37 cellular contexts compared by ENCODE assay signal in the genomic region with DNA sequence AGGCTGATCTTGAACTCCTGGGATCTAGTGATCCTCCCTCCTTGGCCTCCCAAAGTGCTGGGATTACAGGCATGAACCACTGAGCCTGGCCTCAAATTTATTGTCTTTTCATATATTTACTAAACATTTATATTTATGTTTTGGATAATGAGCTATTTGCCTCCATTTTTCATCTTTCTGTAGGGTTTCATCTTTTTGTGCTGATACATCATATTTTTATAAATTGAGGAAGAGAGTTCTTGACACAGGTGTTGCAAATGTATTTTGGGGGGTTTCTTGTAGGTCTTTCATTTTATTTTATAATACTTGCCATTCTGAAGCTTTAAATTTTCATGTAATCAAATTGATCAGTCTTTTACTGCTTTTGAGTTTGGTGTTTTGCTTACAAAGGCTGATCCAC.
"Had no signal": no experiment of that assay in that cellular context is flagged by ENCODE, and none has a peak within 500 bp of the region (broad histone marks: within the 10 kb centered on the region; RNA-seq: fewer than 3 reads in every experiment).

No MANE protein-coding gene starts in this region.

- DNase-seq: activated B cell treated with CpG ODN at 0.5 μM for 24 hours; activated CD4-positive, alpha-beta memory T cell treated with anti-CD3 and anti-CD28 coated beads for 36 hours; activated CD4-positive, alpha-beta T cell treated with anti-CD3 and anti-CD28 coated beads for 4 hours; activated CD4-positive, alpha-beta T cell treated with anti-CD3 and anti-CD28 coated beads, Interleukin-2, amount 10 ng/mL, durations not matched to agents 24 days and 14 days; activated CD4-positive, alpha-beta T cell treated with anti-CD3 and anti-CD28 coated beads, Interleukin-2, amount 50 U/mL, for 1 hour; activated CD4-positive, alpha-beta T cell treated with anti-CD3 and anti-CD28 coated beads, Interleukin-2, amount 50 U/mL, for 4 hours; activated CD4-positive, CD25-positive, alpha-beta regulatory T cell treated with anti-CD3 and anti-CD28 coated beads, Interleukin-2, amount 50 U/mL, for 72 hours; activated CD8-positive, alpha-beta memory T cell treated with anti-CD3 and anti-CD28 coated beads, Interleukin-2, amount 50 U/mL, for 4 hours; activated CD8-positive, alpha-beta T cell treated with anti-CD3 and anti-CD28 coated beads for 36 hours; activated effector memory CD4-positive, alpha-beta T cell treated with anti-CD3 and anti-CD28 coated beads, Interleukin-2, amount 50 U/mL, for 16 hours; activated gamma-delta T cell treated with Interleukin-2 at 50 U/mL for 16 hours; activated naive CD4-positive, alpha-beta T cell; activated naive CD4-positive, alpha-beta T cell treated with anti-CD3 and anti-CD28 coated beads for 36 hours; activated naive CD4-positive, alpha-beta T cell treated with anti-CD3 and anti-CD28 coated beads, Interleukin-2, amount 50 U/mL, for 16 hours; activated naive CD8-positive, alpha-beta T cell treated with anti-CD3 and anti-CD28 coated beads, Interleukin-2, amount 10 ng/mL, durations not matched to agents 7 days and 5 days; activated T-cell treated with anti-CD3 and anti-CD28 coated beads for 4 hours; activated T-cell treated with anti-CD3 and anti-CD28 coated beads, Interleukin-2, amount 50 U/mL, for 1 hour; activated T-cell treated with anti-CD3 and anti-CD28 coated beads, Interleukin-2, amount 50 U/mL, for 4 hours; activated T-cell treated with anti-CD3 and anti-CD28 coated beads, Interleukin-2, amount 50 U/mL, for 72 hours; adrenal gland; amniotic stem cell; aorta; body of pancreas; brain microvascular endothelial cell; central memory CD4-positive, alpha-beta T cell; T-helper 2 cell; T-helper 9 cell had no signal

- H3K27me3 ChIP-seq: adrenal gland, body of pancreas, brain microvascular endothelial cell, breast epithelium had no signal

- H3K4me1 ChIP-seq: adrenal gland, body of pancreas, breast epithelium had no signal

- H3K9me3 ChIP-seq: adrenal gland, body of pancreas, breast epithelium had no signal

- ATAC-seq: activated CD8-positive, alpha-beta T cell treated with anti-CD3 and anti-CD28 coated beads for 36 hours; activated naive CD4-positive, alpha-beta T cell treated with anti-CD3 and anti-CD28 coated beads, Interleukin-2, amount 50 U/mL, for 72 hours; activated T-cell treated with anti-CD3 and anti-CD28 coated beads, Interleukin-2, amount 50 U/mL, for 4 hours; activated T-cell treated with anti-CD3 and anti-CD28 coated beads, Interleukin-2, amount 50 U/mL, for 72 hours; activated T-helper 17 cell treated with anti-CD3 and anti-CD28 coated beads, Interleukin-2, amount 50 U/mL, for 72 hours; body of pancreas had no signal

- H3K27ac Mint-ChIP-seq: activated B cell treated with CpG ODN at 0.5 μM for 24 hours; activated CD4-positive, alpha-beta memory T cell treated with anti-CD3 and anti-CD28 coated beads for 36 hours; activated CD4-positive, alpha-beta T cell treated with anti-CD3 and anti-CD28 coated beads, Interleukin-2, amount 10 ng/mL, durations not matched to agents 24 days and 14 days; activated CD8-positive, alpha-beta T cell treated with anti-CD3 and anti-CD28 coated beads for 36 hours; activated naive CD4-positive, alpha-beta T cell treated with anti-CD3 and anti-CD28 coated beads for 36 hours; activated naive CD4-positive, alpha-beta T cell treated with anti-CD3 and anti-CD28 coated beads, Interleukin-2, amount 50 U/mL, for 72 hours; activated naive CD8-positive, alpha-beta T cell treated with anti-CD3 and anti-CD28 coated beads, Interleukin-2, amount 10 ng/mL, durations not matched to agents 7 days and 5 days; activated T-helper 1 cell treated with anti-CD3 and anti-CD28 coated beads, Interleukin-12 subunit alpha, Interleukin-12 subunit beta, Interleukin-2, Interleukin-4 antibody, amounts not matched to agents 30 ng/mL and 10 ng/mL and 1 ng/mL, durations not matched to agents 14 hours and 24 hours and 36 hours; activated T-helper 17 cell treated with anti-CD3 and anti-CD28 coated beads, Interleukin-2, amount 50 U/mL, for 72 hours; T-helper 1 cell treated with Interleukin-12 subunit alpha and Interleukin-12 subunit beta and Interleukin-4 antibody, amounts not matched to agents 30 μg/mL and 1 μg/mL, for 36 hours; T-helper 2 cell treated with Interferon-gamma antibody and Interleukin-4, amounts not matched to agents 5 μg/mL and 100 μg/mL, for 36 hours had no signal

- H3K4me3 Mint-ChIP-seq: activated B cell treated with CpG ODN at 0.5 μM for 24 hours; activated CD4-positive, alpha-beta memory T cell treated with anti-CD3 and anti-CD28 coated beads for 36 hours; activated CD4-positive, alpha-beta T cell treated with anti-CD3 and anti-CD28 coated beads, Interleukin-2, amount 10 ng/mL, durations not matched to agents 24 days and 14 days; activated CD8-positive, alpha-beta T cell treated with anti-CD3 and anti-CD28 coated beads for 36 hours; activated naive CD4-positive, alpha-beta T cell treated with anti-CD3 and anti-CD28 coated beads for 36 hours; activated naive CD8-positive, alpha-beta T cell treated with anti-CD3 and anti-CD28 coated beads, Interleukin-2, amount 10 ng/mL, durations not matched to agents 7 days and 5 days; activated T-cell treated with anti-CD3 and anti-CD28 coated beads, Interleukin-2, amount 50 U/mL, for 4 hours; activated T-cell treated with anti-CD3 and anti-CD28 coated beads, Interleukin-2, amount 50 U/mL, for 72 hours; activated T-helper 1 cell treated with anti-CD3 and anti-CD28 coated beads, Interleukin-12 subunit alpha, Interleukin-12 subunit beta, Interleukin-2, Interleukin-4 antibody, amounts not matched to agents 30 ng/mL and 10 ng/mL and 1 ng/mL, durations not matched to agents 14 hours and 24 hours and 36 hours; activated T-helper 17 cell treated with anti-CD3 and anti-CD28 coated beads, Interleukin-2, amount 50 U/mL, for 72 hours; T-helper 1 cell treated with Interleukin-12 subunit alpha and Interleukin-12 subunit beta and Interleukin-4 antibody, amounts not matched to agents 30 μg/mL and 1 μg/mL, for 36 hours; T-helper 2 cell treated with Interferon-gamma antibody and Interleukin-4, amounts not matched to agents 5 μg/mL and 100 μg/mL, for 36 hours had no signal

- H3K27me3 Mint-ChIP-seq: activated B cell treated with CpG ODN at 0.5 μM for 24 hours; activated CD4-positive, alpha-beta memory T cell treated with anti-CD3 and anti-CD28 coated beads for 36 hours; activated CD4-positive, alpha-beta T cell treated with anti-CD3 and anti-CD28 coated beads, Interleukin-2, amount 10 ng/mL, durations not matched to agents 24 days and 14 days; activated CD8-positive, alpha-beta T cell treated with anti-CD3 and anti-CD28 coated beads for 36 hours; activated naive CD8-positive, alpha-beta T cell treated with anti-CD3 and anti-CD28 coated beads, Interleukin-2, amount 10 ng/mL, durations not matched to agents 7 days and 5 days; activated T-helper 17 cell treated with anti-CD3 and anti-CD28 coated beads, Interleukin-2, amount 50 U/mL, for 72 hours had no signal

- H3K4me3 ChIP-seq: adrenal gland, body of pancreas, breast epithelium had no signal

- H3K4me1 Mint-ChIP-seq: activated B cell treated with CpG ODN at 0.5 μM for 24 hours; activated CD4-positive, alpha-beta T cell treated with anti-CD3 and anti-CD28 coated beads, Interleukin-2, amount 10 ng/mL, durations not matched to agents 24 days and 14 days had no signal

- FAIRE-seq: astrocyte, colon, TTC549 had no signal

- H3K36me3 ChIP-seq: adrenal gland, brain microvascular endothelial cell, breast epithelium had no signal

- H3K27ac ChIP-seq: adrenal gland, body of pancreas, brain microvascular endothelial cell, breast epithelium, VCaP had no signal
